8 cellular contexts compared by ENCODE assay signal in genomic region chr7:55254596-55255500, GRCh38.
DNase-seq lines count a peak whose midpoint lies in the region; TF ChIP-seq lines count a peak whose summit lies in the region.

No MANE protein-coding gene starts in this region.

- peak overlapping the region in 1 of 2 donors; percentile 66 for H3K27ac ChIP-seq in right atrium auricular region
- peak overlapping the region; percentile 50 to 59 for H3K27ac ChIP-seq in prostate gland
- H3K27ac ChIP-seq in uterus = peak overlapping the region; percentile 58 to 69

- H3K4me3 ChIP-seq in HAP-1 (peak overlapping the region; percentile 21), MG63 (peak overlapping the region; percentile 48), right atrium auricular region (peak overlapping the region; percentile 44 to 65), prostate gland (peak overlapping the region; percentile 44 to 51), uterus (peak overlapping the region; percentile 38 to 46)

- in situ Hi-C loops in HAP-1 (cut with MboI; ENCODE audit: low sequenced_read_pairs) = loop anchor here (5.0 kb wide), 1 partner anchor 473 kb away; no protein-coding TSS in a partner anchor

- TF ChIP-seq POLR2A in prostate gland (IDR thresholded peaks at IDR 0.05) = no peak
- peak in 1 of 2 donors; percentile 35 for TF ChIP-seq POLR2A in uterus (IDR thresholded peaks at IDR 0.05)

- H3K36me3 ChIP-seq in HAP-1 (replicated peaks) (no peaks in the 10 kb centered on the region), MG63 (no peaks in the 10 kb centered on the region), right atrium auricular region (no peaks in the 10 kb centered on the region), prostate gland (no peaks in the 10 kb centered on the region), uterus (no peaks in the 10 kb centered on the region)

- H3K4me1 ChIP-seq in HAP-1 (peaks cover 6% of the 10 kb centered on the region; the same call in 1 of the 2 replicates), right atrium auricular region (peaks cover 0 to 14% of the 10 kb centered on the region in 2 donors), prostate gland (replicated peaks) (peaks cover 3% of the 10 kb centered on the region), uterus (no peaks in the 10 kb centered on the region)

- TF ChIP-seq CTCF in right atrium auricular region (IDR thresholded peaks at IDR 0.05) (peak; percentile 91 to 95), prostate gland (IDR thresholded peaks at IDR 0.05) (peak; percentile 95 to 96 (median 95)), uterus (IDR thresholded peaks at IDR 0.05) (peak; percentile 89 to 95 (median 92))

- no peaks in the 10 kb centered on the region for H3K9me3 ChIP-seq in HAP-1
- H3K9me3 ChIP-seq in MG63 = no peaks in the 10 kb centered on the region
- H3K9me3 ChIP-seq in right atrium auricular region = no peaks in the 10 kb centered on the region
- H3K9me3 ChIP-seq in prostate gland = no peaks in the 10 kb centered on the region
- H3K9me3 ChIP-seq in uterus = no peaks in the 10 kb centered on the region

- intact Hi-C loops in prostate gland (cut with DNase I) = loop anchor here (2.0 to 10.0 kb wide), 4 partner anchors 130 to 466 kb away; partner anchors contain the start of gene EGFR
- intact Hi-C loops in uterus (cut with DNase I; ENCODE audit: low total_unique reads) = loop anchor here (5.0 kb wide), 1 partner anchor 473 kb away; no protein-coding TSS in a partner anchor

- H3K27me3 ChIP-seq in HAP-1 (ENCODE audit: low read depth) = peaks cover 4% of the 10 kb centered on the region
- no peaks in the 10 kb centered on the region for H3K27me3 ChIP-seq in MG63
- no peaks in the 10 kb centered on the region for H3K27me3 ChIP-seq in right atrium auricular region
- no peaks in the 10 kb centered on the region for H3K27me3 ChIP-seq in prostate gland (replicated peaks; ENCODE audit: insufficient read depth)
- no peaks in the 10 kb centered on the region for H3K27me3 ChIP-seq in uterus

- WGBS in prostate gland = 1% methylated on average over 53 of the region's 80 CpGs

- DNase-seq in GM03348 (ENCODE audit: low spot score) (peak; percentile 98), HAP-1 (ENCODE audit: low spot score in 2 of 2) (peak; percentile 68 to 88), MG63 (peak; percentile 85), T follicular helper cell (ENCODE audit: low read depth) (peak; percentile 31), amygdala (lab: John Stamatoyannopoulos, UW) (peak in 53 of 56 donors; percentile 6 to 92 (median 67)), right atrium auricular region (ENCODE audit: low spot score) (peak; percentile 84), prostate gland (ENCODE audit: low spot score) (peak; percentile 81), uterus (peak; percentile 80 to 89)

Comparison
In these comparisons a context has a peak if more than half of its experiments do, and no peak if none do; other contexts are left out.
1. DNase-seq: peak in every context shown above with its lines; median percentile 98 in GM03348; 85 in MG63; 84 in uterus; 84 in right atrium auricular region; 81 in prostate gland; 78 in HAP-1; 67 in amygdala; 31 in T follicular helper cell.